ENCODE assay signal across 14 cellular contexts in genomic region chr14:89613260-89614008, GRCh38.
DNase-seq lines count a peak whose midpoint lies in the region; ATAC-seq and TF ChIP-seq lines count a peak whose summit lies in the region.
"Had no signal": no experiment of that assay in that cellular context is flagged by ENCODE, and none has a peak within 500 bp of the region (broad histone marks: within the 10 kb centered on the region; RNA-seq: fewer than 3 reads in every experiment).

No MANE protein-coding gene starts in this region.

- H3K9me3 Mint-ChIP-seq in activated naive CD8-positive, alpha-beta T cell (ENCODE audit: low read depth), result no peaks in the 10 kb centered on the region

- H3K9ac ChIP-seq in HUES6 (ENCODE audit: low read length), result no peak overlapping the region

- H3K27me3 ChIP-seq in HUES6 (ENCODE audit: control insufficient read depth, insufficient read depth, low read length) (no peaks in the 10 kb centered on the region), gastrocnemius medialis (no peaks in the 10 kb centered on the region), upper lobe of right lung (no peaks in the 10 kb centered on the region), sigmoid colon (no peaks in the 10 kb centered on the region)
- H3K27me3 ChIP-seq: breast epithelium had no signal

- intact Hi-C loops in gastrocnemius medialis (cut with DNase I; ENCODE audit: low total_unique reads) (loop anchor here (5.0 to 10.0 kb wide), 3 partner anchors 121 to 429 kb away; no protein-coding TSS in a partner anchor), upper lobe of right lung (cut with DNase I) (no loop called here), sigmoid colon (cut with DNase I) (loop anchor here (10.0 kb wide), 1 partner anchor 301 kb away; no protein-coding TSS in a partner anchor)

- ATAC-seq in activated CD4-positive, CD25-positive, alpha-beta regulatory T cell treated with anti-CD3 and anti-CD28 coated beads, Interleukin-2, amount 50 U/mL, for 24 hours, result peak; percentile 53 to 61
- ATAC-seq in gastrocnemius medialis, result no peak
- no peak for ATAC-seq in upper lobe of right lung
- no peak for ATAC-seq in HG03521 (IDR thresholded peaks at IDR 0.05; ENCODE audit: unreplicated experiment)

- peaks cover 81% of the 10 kb centered on the region for H3K4me1 Mint-ChIP-seq in activated naive CD8-positive, alpha-beta T cell (ENCODE audit: low read depth)

- H3K27me3 Mint-ChIP-seq in activated naive CD8-positive, alpha-beta T cell, result no peaks in the 10 kb centered on the region

- H3K4me3 ChIP-seq in HUES6 (ENCODE audit: low read depth, low read length) (0 out of 2 replicates have a peak overlapping the region, but pooled peaks have one; percentile 5), gastrocnemius medialis (no peak overlapping the region), upper lobe of right lung (no peak overlapping the region), sigmoid colon (no peak overlapping the region)
- H3K4me3 ChIP-seq: breast epithelium had no signal

- TF ChIP-seq POLR2A in gastrocnemius medialis (IDR thresholded peaks at IDR 0.05) (no peak), sigmoid colon (IDR thresholded peaks at IDR 0.05) (no peak)

- no peak overlapping the region for H3K27ac ChIP-seq in HUES6 (ENCODE audit: low read depth, low read length)
- peak overlapping the region; percentile 20 to 65 (median 30) for H3K27ac ChIP-seq in gastrocnemius medialis
- no peak overlapping the region for H3K27ac ChIP-seq in upper lobe of right lung
- H3K27ac ChIP-seq in sigmoid colon, result no peak overlapping the region
- H3K27ac ChIP-seq: breast epithelium had no signal

- TF ChIP-seq CTCF in gastrocnemius medialis (IDR thresholded peaks at IDR 0.05 in 4 of 5, conservative IDR thresholded peaks at IDR 0.05 in 1 of 5) (no peak), upper lobe of right lung (IDR thresholded peaks at IDR 0.05) (no peak), sigmoid colon (IDR thresholded peaks at IDR 0.05) (no peak)

- peaks cover 14% of the 10 kb centered on the region for H3K36me3 Mint-ChIP-seq in activated naive CD8-positive, alpha-beta T cell

- in situ Hi-C loops in gastrocnemius medialis (cut with MboI; ENCODE audit: low sequenced_read_pairs in 4 of 4), result no loop called here

- peak overlapping the region; percentile 95 for H3K27ac Mint-ChIP-seq in activated naive CD8-positive, alpha-beta T cell

- H3K4me3 Mint-ChIP-seq in activated naive CD8-positive, alpha-beta T cell, result peak overlapping the region; percentile 96

- TF ChIP-seq EP300 in sigmoid colon (IDR thresholded peaks at IDR 0.05), result no peak

- H3K9me3 ChIP-seq in HUES6 (ENCODE audit: control insufficient read depth, insufficient read depth, low read depth, low read length), result no peaks in the 10 kb centered on the region; the same call in 1 of the 2 replicates
- H3K9me3 ChIP-seq in gastrocnemius medialis, result no peaks in the 10 kb centered on the region
- H3K9me3 ChIP-seq in upper lobe of right lung, result no peaks in the 10 kb centered on the region
- H3K9me3 ChIP-seq in sigmoid colon, result no peaks in the 10 kb centered on the region
- H3K9me3 ChIP-seq: breast epithelium had no signal

- 79 to 87% methylated on average over 5 of the region's 5 CpGs for WGBS in sigmoid colon, 2 donors

- H3K36me3 ChIP-seq in HUES6 (ENCODE audit: control insufficient read depth, insufficient read depth, low read length) (peaks cover 7% of the 10 kb centered on the region; the same call in 1 of the 2 replicates), gastrocnemius medialis (no peaks in the 10 kb centered on the region), upper lobe of right lung (no peaks in the 10 kb centered on the region), sigmoid colon (no peaks in the 10 kb centered on the region)
- H3K36me3 ChIP-seq: breast epithelium had no signal

- peaks cover 37% of the 10 kb centered on the region for H3K4me1 ChIP-seq in HUES6 (ENCODE audit: control insufficient read depth, insufficient read depth, low read length)
- H3K4me1 ChIP-seq in gastrocnemius medialis, result peaks cover 44 to 47% of the 10 kb centered on the region in 2 donors
- peaks cover 32% of the 10 kb centered on the region for H3K4me1 ChIP-seq in upper lobe of right lung
- peaks cover 0 to 25% (median 7%) of the 10 kb centered on the region in 4 donors for H3K4me1 ChIP-seq in sigmoid colon
- H3K4me1 ChIP-seq: breast epithelium had no signal

- DNase-seq in activated CD4-positive, CD25-positive, alpha-beta regulatory T cell (lab: John Stamatoyannopoulos, UW), result no peak
- no peak for DNase-seq in gastrocnemius medialis
- DNase-seq in upper lobe of right lung, result no peak
- no peak for DNase-seq in sigmoid colon
- DNase-seq: 8988T, Calu3, HCEC 1CT, kidney, SHP77 treated with DMSO at 0.1 percent for 48 hours had no signal

Comparison
In these comparisons a context has a peak if more than half of its experiments do, and no peak if none do; other contexts are left out.
1. ATAC-seq: peak in activated CD4-positive, CD25-positive, alpha-beta regulatory T cell treated with anti-CD3 and anti-CD28 coated beads, Interleukin-2, amount 50 U/mL, for 24 hours (2 of 2); none in gastrocnemius medialis (0 of 2), upper lobe of right lung (single experiment) and HG03521 (single experiment).
2. H3K27ac ChIP-seq: peak in gastrocnemius medialis (4 of 4); none in HUES6 (single experiment), upper lobe of right lung (single experiment) and sigmoid colon (0 of 4).